In genomic region chr6:33950891-33951889, GRCh38 we compare ENCODE assay signal across 20 cellular contexts.
A peak's percentile ranks its signal among the peaks of the same experiment; 100 is the strongest.
DNase-seq lines count a peak whose midpoint lies in the region; ATAC-seq lines count a peak whose summit lies in the region.
"Had no signal": no experiment of that assay in that cellular context is flagged by ENCODE, and none has a peak within 500 bp of the region (broad histone marks: within the 10 kb centered on the region; RNA-seq: fewer than 3 reads in every experiment).

No MANE protein-coding gene starts in this region.

- ATAC-seq in left colon, result peak; percentile 72
- no peak for ATAC-seq in HG03175 (IDR thresholded peaks at IDR 0.05; ENCODE audit: unreplicated experiment)
- ATAC-seq: stimulated activated memory B cell treated with anti-CD40 and anti-IgM and Interleukin-4, amounts not matched to agents 10 μg/mL and 1 μg/mL and 100 μg/mL, for 72 hours; upper lobe of right lung had no signal

- DNase-seq in COLO668 (lab: John Stamatoyannopoulos, UW; ENCODE audit: unreplicated experiment) (peak; percentile 70), DMS79 treated with DMSO at 0.1 percent for 48 hours (lab: John Stamatoyannopoulos, UW) (peak; percentile 92), NCI-H510A (lab: John Stamatoyannopoulos, UW) (peak; percentile 97), left colon (peak; percentile 14 to 46), mucosa of gallbladder (ENCODE audit: low spot score) (no peak), AML-193 (lab: John Stamatoyannopoulos, UW) (no peak)
- DNase-seq: activated CD4-positive, alpha-beta T cell treated with anti-CD3 and anti-CD28 coated beads, Interleukin-2, amount 10 ng/mL, durations not matched to agents 24 days and 14 days; activated CD8-positive, alpha-beta memory T cell treated with anti-CD3 and anti-CD28 coated beads for 24 hours; activated gamma-delta T cell; activated naive CD8-positive, alpha-beta T cell treated with anti-CD3 and anti-CD28 coated beads for 36 hours; activated T-cell treated with anti-CD3 and anti-CD28 coated beads, Interleukin-2, amount 50 U/mL, for 1 hour; effector CD8-positive, alpha-beta T cell; hippocampal formation; NCI-H446 treated with DMSO at 0.1 percent for 48 hours; substantia nigra; T-helper 9 cell; upper lobe of right lung; WERI-Rb-1 had no signal

- intact Hi-C loops in left colon (cut with DNase I, micrococcal nuclease), result no loop called here

Comparison
In these comparisons a context has a peak if more than half of its experiments do, and no peak if none do; other contexts are left out.
1. DNase-seq: peak in COLO668 (single experiment), DMS79 treated with DMSO at 0.1 percent for 48 hours (single experiment), NCI-H510A (single experiment) and left colon (2 of 2); none in mucosa of gallbladder (single experiment) and AML-193 (0 of 2).